22 cellular contexts compared by ENCODE assay signal in the genomic region with DNA sequence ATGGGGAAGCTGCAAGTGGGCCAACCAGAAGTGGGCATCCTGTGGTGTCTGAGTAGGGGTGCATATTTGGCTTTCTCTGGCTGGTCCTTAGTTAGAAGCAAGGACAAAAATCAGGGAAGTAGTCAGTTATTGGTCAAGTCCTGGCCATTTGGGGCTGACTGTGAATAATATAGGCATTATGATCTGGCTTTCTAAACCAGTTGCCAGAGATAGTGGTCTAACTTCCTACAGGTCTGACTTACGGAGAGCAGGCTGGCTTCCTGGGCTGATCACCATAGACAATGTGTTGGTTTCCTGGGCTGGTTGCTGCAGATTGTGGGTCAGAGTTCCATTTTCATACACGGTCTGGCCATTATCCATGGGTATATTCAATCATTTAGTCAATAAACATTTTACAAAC.
"Had no signal": no experiment of that assay in that cellular context is flagged by ENCODE, and none has a peak within 500 bp of the region (broad histone marks: within the 10 kb centered on the region; RNA-seq: fewer than 3 reads in every experiment).

No MANE protein-coding gene starts in this region.

- H3K36me3 ChIP-seq: ascending aorta, pancreas, sigmoid colon, thoracic aorta had no signal

- H3K27ac Mint-ChIP-seq: activated CD4-positive, alpha-beta T cell treated with anti-CD3 and anti-CD28 coated beads, Interleukin-2, amount 10 ng/mL, durations not matched to agents 24 days and 14 days; activated CD8-positive, alpha-beta T cell treated with anti-CD3 and anti-CD28 coated beads, Interleukin-2, amount 10 ng/mL, durations not matched to agents 7 days and 5 days; activated naive CD4-positive, alpha-beta T cell treated with anti-CD3 and anti-CD28 coated beads, Interleukin-2, amount 50 U/mL, for 24 hours; stimulated activated memory B cell treated with anti-CD40 and anti-IgM and Interleukin-4, amounts not matched to agents 10 μg/mL and 1 μg/mL and 100 μg/mL, for 72 hours had no signal

- H3K4me3 Mint-ChIP-seq: activated CD4-positive, alpha-beta T cell treated with anti-CD3 and anti-CD28 coated beads, Interleukin-2, amount 10 ng/mL, durations not matched to agents 24 days and 14 days; activated CD8-positive, alpha-beta T cell treated with anti-CD3 and anti-CD28 coated beads, Interleukin-2, amount 10 ng/mL, durations not matched to agents 7 days and 5 days; activated naive CD4-positive, alpha-beta T cell treated with anti-CD3 and anti-CD28 coated beads, Interleukin-2, amount 50 U/mL, for 24 hours; stimulated activated memory B cell treated with anti-CD40 and anti-IgM and Interleukin-4, amounts not matched to agents 10 μg/mL and 1 μg/mL and 100 μg/mL, for 72 hours had no signal

- H3K9me3 ChIP-seq: ascending aorta, lower lobe of right lung, pancreas, thoracic aorta had no signal

- DNase-seq: activated CD4-positive, alpha-beta T cell treated with anti-CD3 and anti-CD28 coated beads, Interleukin-2, amount 10 ng/mL, durations not matched to agents 24 days and 14 days; activated CD8-positive, alpha-beta memory T cell treated with anti-CD3 and anti-CD28 coated beads, Interleukin-2, amount 50 U/mL, for 4 hours; activated CD8-positive, alpha-beta T cell treated with anti-CD3 and anti-CD28 coated beads, Interleukin-2, amount 10 ng/mL, durations not matched to agents 7 days and 5 days; activated gamma-delta T cell; activated T-cell treated with anti-CD3 and anti-CD28 coated beads, Interleukin-2, amount 50 U/mL, for 48 hours; dorsolateral prefrontal cortex; erythroblast; foreskin melanocyte; glutamatergic neuron; hypothalamus; lower lobe of right lung; midbrain; pancreas; sigmoid colon; spleen; stimulated activated CD4-positive, alpha-beta T cell treated with anti-CD3 and anti-CD28 coated beads, Interleukin-4, amount 100 ng/mL, for 4 hours; T-helper 1 cell; T-helper 9 cell had no signal

- H3K4me3 ChIP-seq: ascending aorta, dorsolateral prefrontal cortex, lower lobe of right lung, pancreas, sigmoid colon, spleen, thoracic aorta had no signal

- H3K36me3 Mint-ChIP-seq: activated naive CD4-positive, alpha-beta T cell treated with anti-CD3 and anti-CD28 coated beads, Interleukin-2, amount 50 U/mL, for 24 hours; stimulated activated memory B cell treated with anti-CD40 and anti-IgM and Interleukin-4, amounts not matched to agents 10 μg/mL and 1 μg/mL and 100 μg/mL, for 72 hours had no signal

- H3K27me3 ChIP-seq: ascending aorta, dorsolateral prefrontal cortex, pancreas, sigmoid colon had no signal

- H3K4me1 Mint-ChIP-seq: stimulated activated memory B cell treated with anti-CD40 and anti-IgM and Interleukin-4, amounts not matched to agents 10 μg/mL and 1 μg/mL and 100 μg/mL, for 72 hours had no signal

- ATAC-seq: activated CD8-positive, alpha-beta T cell treated with anti-CD3 and anti-CD28 coated beads, Interleukin-2, amount 10 ng/mL, durations not matched to agents 7 days and 5 days; pancreas; stimulated activated memory B cell treated with anti-CD40 and anti-IgM and Interleukin-4, amounts not matched to agents 10 μg/mL and 1 μg/mL and 100 μg/mL, for 72 hours had no signal

- H3K9me3 Mint-ChIP-seq: activated CD4-positive, alpha-beta T cell treated with anti-CD3 and anti-CD28 coated beads, Interleukin-2, amount 10 ng/mL, durations not matched to agents 24 days and 14 days; activated naive CD4-positive, alpha-beta T cell treated with anti-CD3 and anti-CD28 coated beads, Interleukin-2, amount 50 U/mL, for 24 hours; stimulated activated memory B cell treated with anti-CD40 and anti-IgM and Interleukin-4, amounts not matched to agents 10 μg/mL and 1 μg/mL and 100 μg/mL, for 72 hours had no signal

- H3K4me1 ChIP-seq: ascending aorta, pancreas, sigmoid colon, spleen had no signal

- H3K27ac ChIP-seq: ascending aorta, lower lobe of right lung, pancreas, sigmoid colon, spleen, thoracic aorta had no signal
